ENCODE assay signal across 21 cellular contexts in genomic region chr1:90356991-90357390, GRCh38.
"Had no signal": no experiment of that assay in that cellular context is flagged by ENCODE, and none has a peak within 500 bp of the region (broad histone marks: within the 10 kb centered on the region; RNA-seq: fewer than 3 reads in every experiment).

No MANE protein-coding gene starts in this region.

- ATAC-seq: activated CD4-positive, alpha-beta T cell treated with anti-CD3 and anti-CD28 coated beads for 36 hours; mucosa of descending colon; right lobe of liver; stimulated activated naive CD8-positive, alpha-beta T cell treated with anti-CD3 and anti-CD28 coated beads, Interleukin-15, Interleukin-2, amounts not matched to agents 100 U/mL and 50 U/mL, for 24 hours had no signal

- H3K4me1 Mint-ChIP-seq: activated CD4-positive, alpha-beta T cell treated with anti-CD3 and anti-CD28 coated beads for 36 hours; activated naive CD8-positive, alpha-beta T cell treated with anti-CD3 and anti-CD28 coated beads for 36 hours; nephron had no signal

- DNase-seq: activated CD4-positive, alpha-beta T cell treated with anti-CD3 and anti-CD28 coated beads for 36 hours; activated CD4-positive, alpha-beta T cell treated with anti-CD3 and anti-CD28 coated beads, Interleukin-2, amount 50 U/mL, for 48 hours; activated CD4-positive, CD25-positive, alpha-beta regulatory T cell; activated CD8-positive, alpha-beta memory T cell treated with anti-CD3 and anti-CD28 coated beads for 24 hours; activated effector memory CD4-positive, alpha-beta T cell treated with anti-CD3 and anti-CD28 coated beads, Interleukin-2, amount 50 U/mL, for 16 hours; activated naive CD4-positive, alpha-beta T cell treated with anti-CD3 and anti-CD28 coated beads for 36 hours; activated naive CD8-positive, alpha-beta T cell treated with anti-CD3 and anti-CD28 coated beads for 36 hours; activated T-cell treated with anti-CD3 and anti-CD28 coated beads, Interleukin-2, amount 50 U/mL, for 1 hour; cerebellar nuclear complex; colonic mucosa; effector CD8-positive, alpha-beta T cell; left ventricle myocardium inferior; mucosa of descending colon; right lobe of liver; stimulated activated CD4-positive, alpha-beta T cell treated with anti-CD3 and anti-CD28 coated beads, Interleukin-4, amount 100 ng/mL, for 1 hour; stimulated activated naive CD8-positive, alpha-beta T cell treated with anti-CD3 and anti-CD28 coated beads, Interleukin-15, Interleukin-2, amounts not matched to agents 100 U/mL and 50 U/mL, for 24 hours; testis; transverse colon had no signal

- H3K4me3 Mint-ChIP-seq: activated CD4-positive, alpha-beta T cell treated with anti-CD3 and anti-CD28 coated beads for 36 hours; activated naive CD4-positive, alpha-beta T cell treated with anti-CD3 and anti-CD28 coated beads for 36 hours; activated naive CD8-positive, alpha-beta T cell treated with anti-CD3 and anti-CD28 coated beads for 36 hours; activated T-helper 1 cell treated with anti-CD3 and anti-CD28 coated beads, Interleukin-12 subunit alpha, Interleukin-12 subunit beta, Interleukin-2, Interleukin-4 antibody, amounts not matched to agents 30 ng/mL and 10 ng/mL and 1 ng/mL, durations not matched to agents 14 hours and 24 hours and 36 hours; brain; nephron had no signal

- H3K27ac Mint-ChIP-seq: activated CD4-positive, alpha-beta T cell treated with anti-CD3 and anti-CD28 coated beads for 36 hours; activated naive CD4-positive, alpha-beta T cell treated with anti-CD3 and anti-CD28 coated beads for 36 hours; activated naive CD8-positive, alpha-beta T cell treated with anti-CD3 and anti-CD28 coated beads for 36 hours; activated T-helper 1 cell treated with anti-CD3 and anti-CD28 coated beads, Interleukin-12 subunit alpha, Interleukin-12 subunit beta, Interleukin-2, Interleukin-4 antibody, amounts not matched to agents 30 ng/mL and 10 ng/mL and 1 ng/mL, durations not matched to agents 14 hours and 24 hours and 36 hours; brain; nephron had no signal

- H3K9me3 Mint-ChIP-seq: activated naive CD4-positive, alpha-beta T cell treated with anti-CD3 and anti-CD28 coated beads for 36 hours; activated naive CD8-positive, alpha-beta T cell treated with anti-CD3 and anti-CD28 coated beads for 36 hours; activated T-helper 1 cell treated with anti-CD3 and anti-CD28 coated beads, Interleukin-12 subunit alpha, Interleukin-12 subunit beta, Interleukin-2, Interleukin-4 antibody, amounts not matched to agents 30 ng/mL and 10 ng/mL and 1 ng/mL, durations not matched to agents 14 hours and 24 hours and 36 hours; nephron had no signal

- H3K36me3 Mint-ChIP-seq: activated naive CD8-positive, alpha-beta T cell treated with anti-CD3 and anti-CD28 coated beads for 36 hours; brain had no signal

- H3K27me3 Mint-ChIP-seq: activated naive CD8-positive, alpha-beta T cell treated with anti-CD3 and anti-CD28 coated beads for 36 hours had no signal
